Comparison of ENCODE assay signal across 8 cellular contexts in the genomic region with DNA sequence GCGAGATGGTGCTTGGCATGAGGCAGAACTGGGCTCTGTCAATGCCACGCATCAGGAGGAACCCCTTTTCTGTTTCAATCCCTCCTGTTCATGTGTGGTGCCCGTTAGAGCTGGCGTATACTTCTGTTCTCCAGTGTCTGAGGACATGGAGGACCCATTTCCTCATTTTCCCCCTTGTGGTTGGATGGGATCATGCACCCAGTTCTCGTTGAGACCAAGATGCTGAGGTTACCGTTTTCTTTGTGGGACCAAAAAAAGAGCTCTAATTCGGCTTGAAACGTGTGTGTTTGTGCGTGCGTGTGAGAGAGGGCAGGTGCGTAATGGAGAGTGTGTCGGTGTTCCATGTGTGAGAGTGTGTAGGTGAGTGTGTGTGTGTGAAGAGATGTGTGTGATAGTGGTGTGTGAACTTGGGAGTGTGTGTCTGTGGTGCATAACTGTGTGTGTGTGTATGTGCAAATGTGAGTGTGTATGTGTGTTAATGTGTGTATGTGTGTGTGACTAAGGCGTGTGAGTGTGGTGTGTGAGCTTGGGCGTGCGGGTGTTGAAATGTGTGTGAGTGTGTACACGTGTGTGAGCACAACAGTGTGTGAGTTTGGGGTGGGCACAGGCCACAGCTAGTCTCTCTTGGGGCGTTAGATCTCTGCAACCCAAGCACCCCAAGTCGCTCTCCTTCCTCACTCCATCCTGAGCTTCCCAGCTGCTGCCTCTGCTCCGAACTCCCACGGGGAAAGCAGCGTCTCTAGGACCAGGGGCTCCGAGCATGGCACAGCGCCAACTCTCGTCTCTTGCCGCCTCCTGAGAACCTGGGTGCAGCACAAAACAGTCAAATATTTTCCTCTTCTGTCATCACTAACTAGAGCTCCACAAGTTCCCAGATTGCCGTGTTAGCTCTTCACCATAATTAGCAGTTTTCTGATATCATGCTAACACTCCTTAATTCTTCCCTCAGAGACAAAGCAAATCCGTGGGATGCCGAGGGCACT.
DNase-seq lines count a peak whose midpoint lies in the region; ATAC-seq, FAIRE-seq and TF ChIP-seq lines count a peak whose summit lies in the region.

No MANE protein-coding gene starts in this region.

- no peaks in the 10 kb centered on the region for H3K27me3 ChIP-seq in transverse colon
- H3K27me3 ChIP-seq in vagina, result no peaks in the 10 kb centered on the region

- in situ Hi-C loops in transverse colon (cut with MboI; ENCODE audit: low pct_ligation_motif_present in 1 of 4, low pct_unique_long_range_greater_than_20kb in 1 of 4, low sequenced_read_pairs in 3 of 4), result loop anchor here in 2 of 4 donors (10.0 to 25.0 kb wide), 2 partner anchors 434 to 692 kb away; no protein-coding TSS in a partner anchor

- H3K36me3 ChIP-seq in transverse colon (no peaks in the 10 kb centered on the region), vagina (no peaks in the 10 kb centered on the region)

- ATAC-seq in GM21447 (IDR thresholded peaks at IDR 0.05; ENCODE audit: unreplicated experiment) (no peak), GM19035 (IDR thresholded peaks at IDR 0.05; ENCODE audit: unreplicated experiment) (no peak)

- no peak for TF ChIP-seq POLR2A in GM12891 (IDR thresholded peaks at IDR 0.05; ENCODE audit: low read depth, low read length)
- no peak for TF ChIP-seq POLR2A in transverse colon (IDR thresholded peaks at IDR 0.05)
- no peak for TF ChIP-seq POLR2A in vagina (IDR thresholded peaks at IDR 0.05)

- H3K27ac ChIP-seq in transverse colon (no peak overlapping the region), vagina (no peak overlapping the region)

- no peak for TF ChIP-seq EP300 in transverse colon (IDR thresholded peaks at IDR 0.05; ENCODE audit: low read depth)

- H3K4me3 ChIP-seq in AG10803 (ENCODE audit: low read length) (no peak overlapping the region), transverse colon (no peak overlapping the region), vagina (no peak overlapping the region)

- WGBS in transverse colon (ENCODE audit: low coverage in 1 of 2), 2 donors, result 71 to 74% methylated on average over 24 to 27 of the region's 28 CpGs

- H3K9me3 ChIP-seq in transverse colon (no peaks in the 10 kb centered on the region), vagina (no peaks in the 10 kb centered on the region)

- DNase-seq in AG10803 (ENCODE audit: low read depth), result no peak
- no peak for DNase-seq in GM12891 (ENCODE audit: insufficient read length, low spot score)
- DNase-seq in RPMI7951 (ENCODE audit: low read depth), result peak; percentile 37
- DNase-seq in germinal center (ENCODE audit: low spot score), result peak; percentile 67
- DNase-seq in transverse colon, result no peak
- DNase-seq in vagina (ENCODE audit: extremely low spot score in 2 of 2), result no peak

- intact Hi-C loops in transverse colon (cut with DNase I; ENCODE audit: low total_unique reads), result no loop called here
- intact Hi-C loops in vagina (cut with DNase I), result loop anchor here (5.0 kb wide), 1 partner anchor 684 kb away; no protein-coding TSS in a partner anchor

- TF ChIP-seq CTCF in AG10803 (conservative IDR thresholded peaks at IDR 0.05; ENCODE audit: low read length) (peak; percentile 51), transverse colon (IDR thresholded peaks at IDR 0.05) (peak; percentile 23 to 46 (median 34)), vagina (IDR thresholded peaks at IDR 0.05) (peak in 1 of 3 experiments; percentile 25)

- H3K4me1 ChIP-seq in transverse colon, result peaks cover 0 to 3% (median 0%) of the 10 kb centered on the region in 4 donors
- H3K4me1 ChIP-seq in vagina, result no peaks in the 10 kb centered on the region

- FAIRE-seq in GM12891 (lab: Jason Lieb, UNC), result peak; percentile 90

TF ChIP-seq in GM12891, 5 proteins besides CTCF, POLR2A, EP300 and RAD21:
- no peak for TF ChIP-seq POU2F2 (IDR thresholded peaks at IDR 0.05; ENCODE audit: low read depth, low read length)
- TF ChIP-seq SPI1 (IDR thresholded peaks at IDR 0.05; ENCODE audit: low read depth, low read length), result peak; percentile 80
- no peak for TF ChIP-seq POLR2AphosphoS5 (IDR thresholded peaks at IDR 0.05; ENCODE audit: low read depth, low read length)

Comparison
In these comparisons a context has a peak if more than half of its experiments do, and no peak if none do; other contexts are left out.
1. DNase-seq: peak in RPMI7951 (single experiment) and germinal center (single experiment); none in AG10803 (single experiment), GM12891 (single experiment), transverse colon (single experiment) and vagina (0 of 2).